1 cellular context compared by ENCODE assay signal in the genomic region with DNA sequence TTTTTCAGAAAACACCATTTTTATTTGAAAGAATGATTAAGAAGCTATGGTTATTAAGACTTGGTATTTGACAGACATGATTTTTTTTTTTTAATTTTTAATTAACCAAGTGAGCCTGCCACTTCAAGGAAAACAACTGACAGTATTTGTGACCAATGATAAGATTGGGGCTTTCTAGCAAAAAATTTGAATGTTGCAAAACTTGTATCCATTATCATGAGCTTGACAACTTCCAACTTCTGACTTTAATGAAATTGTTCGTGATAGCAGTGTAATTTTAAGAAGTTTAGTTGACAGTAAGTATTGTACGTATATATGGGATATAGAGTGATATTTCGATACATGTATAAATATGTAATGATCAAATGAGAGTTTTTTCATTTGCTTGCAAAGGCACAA.
TF ChIP-seq lines count a peak whose summit lies in the region.

No MANE protein-coding gene starts in this region.

TF ChIP-seq in H1, 55 proteins besides CTCF, POLR2A, EP300 and RAD21:
- TF ChIP-seq SIX5 (IDR thresholded peaks at IDR 0.05; ENCODE audit: low read depth, low read length) = no peak
- TF ChIP-seq CEBPB (IDR thresholded peaks at IDR 0.05; ENCODE audit: low read depth, low read length) = no peak
- TF ChIP-seq CHD7 (IDR thresholded peaks at IDR 0.05; ENCODE audit: insufficient replicate concordance, low read length) = no peak
